ENCODE assay signal across 20 cellular contexts in the genomic region with DNA sequence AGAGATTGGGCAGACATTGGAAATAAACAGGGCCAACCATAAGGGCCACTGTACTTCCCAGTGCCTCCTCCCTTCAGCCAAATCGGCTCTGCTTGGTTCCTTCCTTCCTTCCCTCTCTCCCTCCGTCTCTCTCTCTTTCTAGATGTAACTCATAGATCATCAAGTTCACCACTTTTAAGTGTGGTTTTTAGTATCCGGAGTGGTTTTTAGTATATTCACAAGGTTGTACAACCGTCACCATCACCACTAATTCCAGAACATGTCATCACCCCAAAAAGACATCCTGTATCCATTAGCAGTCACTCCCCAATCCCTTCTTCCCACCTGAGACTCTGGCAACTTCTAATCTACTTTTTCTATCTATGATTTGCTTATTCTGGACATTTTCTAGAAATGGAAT.
"Had no signal": no experiment of that assay in that cellular context is flagged by ENCODE, and none has a peak within 500 bp of the region (broad histone marks: within the 10 kb centered on the region; RNA-seq: fewer than 3 reads in every experiment).

No MANE protein-coding gene starts in this region.

- H3K4me3 Mint-ChIP-seq: activated naive CD8-positive, alpha-beta T cell; activated T-cell treated with anti-CD3 and anti-CD28 coated beads, Interleukin-2, amount 50 U/mL, for 72 hours; endodermal cell; memory B cell; naive B cell had no signal

- DNase-seq: activated CD4-positive, alpha-beta T cell treated with anti-CD3 and anti-CD28 coated beads, Interleukin-2, amount 50 U/mL, for 4 hours; activated CD4-positive, CD25-positive, alpha-beta regulatory T cell treated with anti-CD3 and anti-CD28 coated beads, Interleukin-2, amount 50 U/mL, for 72 hours; activated gamma-delta T cell; activated T-cell treated with anti-CD3 and anti-CD28 coated beads, Interleukin-2, amount 50 U/mL, for 72 hours; endodermal cell; foreskin fibroblast; naive B cell; T1000 had no signal

- H3K36me3 ChIP-seq: pancreas, right lobe of liver had no signal

- H3K27me3 Mint-ChIP-seq: activated naive CD8-positive, alpha-beta T cell; memory B cell; naive B cell; T-cell had no signal

- H3K9me3 Mint-ChIP-seq: activated T-cell treated with anti-CD3 and anti-CD28 coated beads, Interleukin-2, amount 50 U/mL, for 72 hours; memory B cell; T-cell had no signal

- H3K36me3 Mint-ChIP-seq: T-cell had no signal

- H3K27me3 ChIP-seq: cardiac muscle cell, dorsolateral prefrontal cortex, pancreas, right lobe of liver had no signal

- H3K27ac ChIP-seq: cardiac muscle cell, dorsolateral prefrontal cortex, epithelial cell of prostate, pancreas, right lobe of liver, SK-N-MC had no signal

- H3K4me1 ChIP-seq: right lobe of liver had no signal

- FAIRE-seq: colon, pancreas, small intestine had no signal

- H3K9me3 ChIP-seq: mucosa of descending colon, pancreas, right lobe of liver had no signal

- ATAC-seq: activated T-cell treated with anti-CD3 and anti-CD28 coated beads, Interleukin-2, amount 50 U/mL, for 72 hours had no signal

- H3K4me3 ChIP-seq: cardiac muscle cell, mucosa of descending colon, pancreas, right lobe of liver, SK-N-MC had no signal

- H3K27ac Mint-ChIP-seq: activated naive CD8-positive, alpha-beta T cell; activated T-cell treated with anti-CD3 and anti-CD28 coated beads, Interleukin-2, amount 50 U/mL, for 72 hours; endodermal cell; memory B cell; T-cell had no signal
